ENCODE assay signal across 1 cellular context in genomic region chr1:16960560-16961296, GRCh38.
TF ChIP-seq lines count a peak whose summit lies in the region.

No MANE protein-coding gene starts in this region.

TF ChIP-seq in GM12878, 131 proteins besides CTCF, POLR2A, EP300 and RAD21 (continued from another document and continues in another):
- TF ChIP-seq ZNF687 (IDR thresholded peaks at IDR 0.05), result no peak
- TF ChIP-seq PAX5 (IDR thresholded peaks at IDR 0.05; ENCODE audit: borderline replicate concordance, low read depth, low read length), result no peak
- no peak for TF ChIP-seq WRNIP1 (IDR thresholded peaks at IDR 0.05; ENCODE audit: borderline replicate concordance, low read depth, low read length)
- peak; percentile 39; the same call in 1 of the 2 replicates for TF ChIP-seq SMARCA5 (IDR thresholded peaks at IDR 0.05)
- TF ChIP-seq E4F1 (IDR thresholded peaks at IDR 0.05; ENCODE audit: borderline replicate concordance, partially characterized antibody), result no peak
- 0 out of 2 replicates have a peak, but pooled peaks have one; percentile 43 for TF ChIP-seq RB1 (IDR thresholded peaks at IDR 0.05; ENCODE audit: borderline replicate concordance)
- TF ChIP-seq REST (IDR thresholded peaks at IDR 0.05; ENCODE audit: low read depth, low read length), result no peak
- no peak for TF ChIP-seq BCL3 (IDR thresholded peaks at IDR 0.05; ENCODE audit: borderline replicate concordance, insufficient read depth, low read depth, low read length, poor library complexity, severe bottlenecking)
- TF ChIP-seq HCFC1 (IDR thresholded peaks at IDR 0.05; ENCODE audit: low read length), result no peak
- TF ChIP-seq POU2F2 (IDR thresholded peaks at IDR 0.05; ENCODE audit: borderline replicate concordance, low read depth, low read length), result no peak
- no peak for TF ChIP-seq ZNF207 (IDR thresholded peaks at IDR 0.05; ENCODE audit: borderline replicate concordance)
- no peak for TF ChIP-seq FOXK2 (IDR thresholded peaks at IDR 0.05)
- no peak for TF ChIP-seq NR2C2 (IDR thresholded peaks at IDR 0.05; ENCODE audit: borderline replicate concordance, control insufficient read depth, insufficient read length, low read depth)
- TF ChIP-seq IRF3 (IDR thresholded peaks at IDR 0.05), result no peak
- TF ChIP-seq IRF5 (IDR thresholded peaks at IDR 0.05; ENCODE audit: borderline replicate concordance), result no peak
- no peak for TF ChIP-seq MLLT1 (IDR thresholded peaks at IDR 0.05)
- TF ChIP-seq CUX1 (IDR thresholded peaks at IDR 0.05; ENCODE audit: insufficient replicate concordance, low read depth, low read length), result no peak
- no peak for TF ChIP-seq PRDM15 (CRISPR knock-in tag; IDR thresholded peaks at IDR 0.05)
- TF ChIP-seq RELA (IDR thresholded peaks at IDR 0.05; ENCODE audit: borderline replicate concordance, partially characterized antibody), result no peak
- TF ChIP-seq STAT3 (IDR thresholded peaks at IDR 0.05; ENCODE audit: low read depth, low read length), result no peak
- TF ChIP-seq MTA3 (IDR thresholded peaks at IDR 0.05; ENCODE audit: borderline replicate concordance, low read length), result no peak
- no peak for TF ChIP-seq EZH2 (IDR thresholded peaks at IDR 0.05; ENCODE audit: borderline replicate concordance, control insufficient read depth, low read depth, low read length)
- no peak for TF ChIP-seq ASH2L (IDR thresholded peaks at IDR 0.05; ENCODE audit: borderline replicate concordance, low read depth)
- TF ChIP-seq FOXM1 (IDR thresholded peaks at IDR 0.05; ENCODE audit: low read depth, low read length), result no peak
- TF ChIP-seq SPI1 (IDR thresholded peaks at IDR 0.05; ENCODE audit: borderline replicate concordance, insufficient read depth, low read depth, low read length), result no peak
- TF ChIP-seq ESRRA (IDR thresholded peaks at IDR 0.05; ENCODE audit: low read length), result no peak
- TF ChIP-seq ETV6 (conservative IDR thresholded peaks at IDR 0.05 in 1 of 2, IDR thresholded peaks at IDR 0.05 in 1 of 2; ENCODE audit: borderline replicate concordance in 1 of 2, low read depth in 1 of 2), result no peak
